ENCODE assay signal across 7 cellular contexts in the genomic region with DNA sequence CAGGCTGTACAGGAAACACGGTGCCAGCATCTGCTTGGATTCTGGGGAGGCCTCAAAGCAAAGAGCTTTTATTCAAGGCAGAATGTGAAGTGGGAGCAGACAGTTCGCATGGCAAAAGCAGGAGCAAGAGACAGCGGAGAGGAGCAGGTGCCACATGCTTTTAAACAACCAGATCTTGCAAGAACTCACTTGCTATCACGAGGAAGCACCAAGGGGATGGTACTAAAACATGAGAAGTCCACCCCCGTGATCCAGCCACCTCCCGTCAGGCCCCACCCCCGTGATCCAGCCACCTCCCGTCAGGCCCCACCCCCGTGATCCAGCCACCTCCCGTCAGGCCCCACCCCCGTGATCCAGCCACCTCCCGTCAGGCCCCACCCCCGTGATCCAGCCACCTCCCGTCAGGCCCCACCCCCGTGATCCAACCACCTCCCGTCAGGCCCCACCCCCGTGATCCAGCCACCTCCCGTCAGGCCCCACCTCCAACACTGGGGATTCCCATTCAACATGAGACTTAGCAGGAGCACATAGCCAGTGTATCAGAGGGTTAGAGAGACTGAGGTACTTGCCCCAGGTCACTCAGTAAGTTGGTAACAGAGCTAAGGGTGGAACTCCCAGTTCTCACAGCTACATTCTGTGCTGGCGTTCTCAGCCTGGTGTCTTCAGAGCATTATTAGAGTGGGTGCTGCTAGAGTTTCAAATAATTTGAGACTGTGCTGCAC.
DNase-seq lines count a peak whose midpoint lies in the region; ATAC-seq and TF ChIP-seq lines count a peak whose summit lies in the region.
"Not testable (repeated sequence)": the region's sequence is repeated elsewhere in the genome, so short reads cannot be mapped to it uniquely, and the experiment has no call there.

No MANE protein-coding gene starts in this region.

- not testable (repeated sequence) for TF ChIP-seq CTCF in right lobe of liver (IDR thresholded peaks at IDR 0.05)

- not testable (repeated sequence) for H3K4me3 ChIP-seq in right lobe of liver

- ATAC-seq in activated CD4-positive, alpha-beta T cell treated with anti-CD3 and anti-CD28 coated beads for 36 hours, result peak; percentile 67
- ATAC-seq in right lobe of liver, result peak in 3 of 4 donors; percentile 35 to 68 (median 54)

- H3K36me3 Mint-ChIP-seq in activated CD4-positive, alpha-beta T cell treated with anti-CD3 and anti-CD28 coated beads for 36 hours (ENCODE audit: low read depth), result not testable (repeated sequence)

- CTCF ChIA-PET in activated CD4-positive, alpha-beta T cell treated with anti-CD3 and anti-CD28 coated beads for 36 hours (lab: Charles Lee), result not testable (repeated sequence)

- not testable (repeated sequence) for H3K27me3 ChIP-seq in right lobe of liver

- POLR2A ChIA-PET in activated CD4-positive, alpha-beta T cell treated with anti-CD3 and anti-CD28 coated beads for 36 hours (lab: Charles Lee), result not testable (repeated sequence)

- DNase-seq in ELF-1 (ENCODE audit: low read depth, low spot score) (peak; percentile 32), NCI-H460 (ENCODE audit: extremely low read depth, low read depth) (peak; percentile 18), dermis microvascular lymphatic vessel endothelial cell (ENCODE audit: low read depth in 2 of 2) (peak; percentile 31 to 35), glomerular visceral epithelial cell (ENCODE audit: extremely low spot score) (peak; percentile 18), right lobe of liver (peak in 1 of 3 donors; percentile 56), posterior vena cava (ENCODE audit: low spot score) (peak; percentile 40)
- DNase-seq in activated CD4-positive, alpha-beta T cell treated with anti-CD3 and anti-CD28 coated beads for 36 hours, result peak; percentile 42

- intact Hi-C loops in activated CD4-positive, alpha-beta T cell treated with anti-CD3 and anti-CD28 coated beads for 36 hours (cut with DNase I, micrococcal nuclease), result loop anchor here in 1 of 2 experiments (5.0 kb wide), 1 partner anchor 217 kb away; no protein-coding TSS in a partner anchor
- intact Hi-C loops in right lobe of liver (cut with DNase I); posterior vena cava (cut with DNase I): not testable (repeated sequence)

- H3K4me1 ChIP-seq in right lobe of liver, result peaks cover 0 to 47% (median 20%) of the 10 kb centered on the region in 4 donors

- not testable (repeated sequence) for H3K36me3 ChIP-seq in right lobe of liver

- peak overlapping the region; percentile 73 to 88 (median 75) for H3K27ac ChIP-seq in right lobe of liver

- WGBS in right lobe of liver (ENCODE audit: insufficient coverage, low coverage, low lambda C conversion rate, missing lambda C conversion rate), result 81% methylated on average over 3 of the region's 19 CpGs

- not testable (repeated sequence) for H3K4me3 Mint-ChIP-seq in activated CD4-positive, alpha-beta T cell treated with anti-CD3 and anti-CD28 coated beads for 36 hours

- H3K27me3 Mint-ChIP-seq in activated CD4-positive, alpha-beta T cell treated with anti-CD3 and anti-CD28 coated beads for 36 hours, result peaks cover 15% of the 10 kb centered on the region

- H3K4me1 Mint-ChIP-seq in activated CD4-positive, alpha-beta T cell treated with anti-CD3 and anti-CD28 coated beads for 36 hours, result peaks cover 13% of the 10 kb centered on the region

- H3K9me3 Mint-ChIP-seq in activated CD4-positive, alpha-beta T cell treated with anti-CD3 and anti-CD28 coated beads for 36 hours (ENCODE audit: low read depth), result not testable (repeated sequence)

- H3K27ac Mint-ChIP-seq in activated CD4-positive, alpha-beta T cell treated with anti-CD3 and anti-CD28 coated beads for 36 hours, result not testable (repeated sequence)

- not testable (repeated sequence) for H3K9me3 ChIP-seq in right lobe of liver

- TF ChIP-seq POLR2A in right lobe of liver (IDR thresholded peaks at IDR 0.05), result not testable (repeated sequence)
